ENCODE assay signal across 16 cellular contexts in genomic region chr1:66240491-66241484, GRCh38.
"Had no signal": no experiment of that assay in that cellular context is flagged by ENCODE, and none has a peak within 500 bp of the region (broad histone marks: within the 10 kb centered on the region; RNA-seq: fewer than 3 reads in every experiment).

No MANE protein-coding gene starts in this region.

- H3K36me3 Mint-ChIP-seq: natural killer cell treated with Interleukin-12 subunit alpha and Interleukin-12 subunit beta and Interleukin-15 and Interleukin-18, amount 100 ng/mL, for 72 hours had no signal

- H3K27ac Mint-ChIP-seq: activated CD8-positive, alpha-beta T cell treated with anti-CD3 and anti-CD28 coated beads for 36 hours; activated naive CD4-positive, alpha-beta T cell treated with anti-CD3 and anti-CD28 coated beads for 36 hours; activated T-helper 17 cell treated with anti-CD3 and anti-CD28 coated beads, Interleukin-2, amount 50 U/mL, for 72 hours had no signal

- H3K36me3 ChIP-seq: esophagus muscularis mucosa, right lobe of liver, suprapubic skin, upper lobe of left lung, WERI-Rb-1 had no signal

- H3K9me3 Mint-ChIP-seq: activated CD8-positive, alpha-beta T cell treated with anti-CD3 and anti-CD28 coated beads for 36 hours; activated naive CD4-positive, alpha-beta T cell treated with anti-CD3 and anti-CD28 coated beads for 36 hours; activated T-helper 17 cell treated with anti-CD3 and anti-CD28 coated beads, Interleukin-2, amount 50 U/mL, for 72 hours; natural killer cell treated with Interleukin-12 subunit alpha and Interleukin-12 subunit beta and Interleukin-15 and Interleukin-18, amount 100 ng/mL, for 72 hours had no signal

- ATAC-seq: activated CD8-positive, alpha-beta T cell treated with anti-CD3 and anti-CD28 coated beads for 36 hours; activated T-helper 17 cell treated with anti-CD3 and anti-CD28 coated beads, Interleukin-2, amount 50 U/mL, for 72 hours; body of pancreas; mucosa of descending colon; natural killer cell treated with Interleukin-12 subunit alpha and Interleukin-12 subunit beta and Interleukin-15 and Interleukin-18, amount 100 ng/mL, for 72 hours; right lobe of liver had no signal

- DNase-seq: activated CD4-positive, alpha-beta T cell treated with anti-CD3 and anti-CD28 coated beads for 4 hours; activated CD8-positive, alpha-beta T cell treated with anti-CD3 and anti-CD28 coated beads for 36 hours; activated naive CD4-positive, alpha-beta T cell treated with anti-CD3 and anti-CD28 coated beads for 36 hours; body of pancreas; head of caudate nucleus; mucosa of descending colon; right lobe of liver; stimulated activated CD4-positive, alpha-beta T cell treated with anti-CD3 and anti-CD28 coated beads, Interleukin-2, amount 100 ng/mL, for 24 hours; stimulated activated naive CD4-positive, alpha-beta T cell; T-helper 9 cell; upper lobe of left lung; WERI-Rb-1 had no signal

- H3K4me3 ChIP-seq: body of pancreas, esophagus muscularis mucosa, mucosa of descending colon, right lobe of liver, suprapubic skin, upper lobe of left lung had no signal

- H3K27me3 ChIP-seq: body of pancreas, right lobe of liver, suprapubic skin, upper lobe of left lung had no signal

- H3K9me3 ChIP-seq: body of pancreas, esophagus muscularis mucosa, mucosa of descending colon, right lobe of liver, suprapubic skin, upper lobe of left lung had no signal

- H3K4me3 Mint-ChIP-seq: activated CD8-positive, alpha-beta T cell treated with anti-CD3 and anti-CD28 coated beads for 36 hours; activated naive CD4-positive, alpha-beta T cell treated with anti-CD3 and anti-CD28 coated beads for 36 hours; activated T-helper 17 cell treated with anti-CD3 and anti-CD28 coated beads, Interleukin-2, amount 50 U/mL, for 72 hours; natural killer cell treated with Interleukin-12 subunit alpha and Interleukin-12 subunit beta and Interleukin-15 and Interleukin-18, amount 100 ng/mL, for 72 hours had no signal

- H3K4me1 ChIP-seq: body of pancreas, right lobe of liver, suprapubic skin, upper lobe of left lung had no signal

- H3K27ac ChIP-seq: body of pancreas, esophagus muscularis mucosa, right lobe of liver, suprapubic skin, upper lobe of left lung, WERI-Rb-1 had no signal
